Comparison of ENCODE assay signal across 28 cellular contexts in the genomic region with DNA sequence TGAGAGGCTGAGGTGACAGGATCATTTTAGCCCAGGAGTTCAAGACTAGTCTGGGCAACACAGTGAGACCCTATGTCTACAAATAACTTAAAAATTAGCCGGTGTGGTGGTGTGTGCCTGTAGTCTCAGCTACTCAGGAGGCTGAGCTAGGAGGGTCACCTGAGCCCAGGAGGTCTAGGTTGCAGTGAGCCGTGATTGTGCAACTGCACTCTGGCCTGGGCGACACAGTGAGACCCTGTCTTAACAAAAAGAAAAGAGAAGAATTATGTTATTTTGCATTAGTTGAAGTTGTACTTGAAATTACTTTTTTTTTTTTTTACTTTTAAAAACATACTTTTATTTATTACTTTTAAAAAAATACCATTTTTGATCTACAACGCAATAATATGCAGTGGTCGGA. TPM values are rescaled to one million over a fixed set of nuclear protein-coding genes. Genes with fewer than 3 reads are reported as not detected.
A peak's percentile ranks its signal among the peaks of the same experiment; 100 is the strongest.
DNase-seq lines count a peak whose midpoint lies in the region; ATAC-seq, FAIRE-seq and TF ChIP-seq lines count a peak whose summit lies in the region.
"Had no signal": no experiment of that assay in that cellular context is flagged by ENCODE, and none has a peak within 500 bp of the region (broad histone marks: within the 10 kb centered on the region; RNA-seq: fewer than 3 reads in every experiment).

No MANE protein-coding gene starts in this region.

- H2BK12ac ChIP-seq in H1 (ENCODE audit: low read depth, low read length) = no peak overlapping the region
- H2BK12ac ChIP-seq in trophoblast cell (ENCODE audit: low read length) = peak overlapping the region; percentile 77

- no TSS peak for BruUV-seq in PC-9 (replicated peaks; lab: Mats Ljungman, UMichigan)

- no peak overlapping the region for H3K14ac ChIP-seq in H1 (ENCODE audit: insufficient read length)
- H3K14ac ChIP-seq in trophoblast cell (ENCODE audit: low read length) = no peak overlapping the region

- H3K79me2 ChIP-seq in GM23338 (replicated peaks; ENCODE audit: insufficient read depth) = peaks cover 6% of the 10 kb centered on the region
- 0 out of 2 replicates have a peak, but pooled peaks cover 9% of the 10 kb centered on the region for H3K79me2 ChIP-seq in PC-9 (ENCODE audit: low read depth)
- no peaks in the 10 kb centered on the region for H3K79me2 ChIP-seq in H1 (ENCODE audit: control insufficient read depth in 1 of 2, insufficient read depth in 2 of 2, low read length in 2 of 2)
- H3K79me2 ChIP-seq in trophoblast cell (ENCODE audit: control insufficient read depth, insufficient read depth, low read length, poor library complexity) = peaks cover 1% of the 10 kb centered on the region
- no peaks in the 10 kb centered on the region for H3K79me2 ChIP-seq in neural progenitor cell (ENCODE audit: low read depth)

- no peak overlapping the region for H2AK5ac ChIP-seq in H1 (ENCODE audit: low read depth, low read length)
- no peak overlapping the region for H2AK5ac ChIP-seq in trophoblast cell (ENCODE audit: low read length)

- H3K4me2 ChIP-seq in GM23338 (no peak overlapping the region), PC-9 (no peak overlapping the region), H1 (ENCODE audit: insufficient read depth in 1 of 2, low read depth in 2 of 2, low read length in 2 of 2) (no peak overlapping the region), trophoblast cell (ENCODE audit: low read length) (no peak overlapping the region), neural progenitor cell (no peak overlapping the region)

- no peak for ATAC-seq in GM23338
- ATAC-seq in HG03025 (IDR thresholded peaks at IDR 0.05; ENCODE audit: low FRiP score, unreplicated experiment) = no peak
- ATAC-seq: activated CD4-positive, alpha-beta T cell treated with anti-CD3 and anti-CD28 coated beads for 36 hours; activated CD8-positive, alpha-beta T cell treated with anti-CD3 and anti-CD28 coated beads for 36 hours; activated naive CD4-positive, alpha-beta T cell treated with anti-CD3 and anti-CD28 coated beads, Interleukin-2, amount 50 U/mL, for 72 hours had no signal

- H3K9me2 ChIP-seq in GM23338 (ENCODE audit: insufficient read depth) = no peaks in the 10 kb centered on the region
- H3K9me2 ChIP-seq in PC-9 (ENCODE audit: insufficient read depth) = no peaks in the 10 kb centered on the region

- no peak overlapping the region for H2BK120ac ChIP-seq in H1 (replicated peaks; ENCODE audit: low read depth, low read length)
- no peak overlapping the region for H2BK120ac ChIP-seq in trophoblast cell (ENCODE audit: insufficient read depth, low read length, poor library complexity)

- H3K4me3 Mint-ChIP-seq in GM23338 (no peak overlapping the region), neural progenitor cell (no peak overlapping the region)
- H3K4me3 Mint-ChIP-seq: activated CD4-positive, alpha-beta T cell treated with anti-CD3 and anti-CD28 coated beads for 36 hours; activated CD8-positive, alpha-beta T cell treated with anti-CD3 and anti-CD28 coated beads for 36 hours; CD14-positive monocyte had no signal

- peaks cover 8% of the 10 kb centered on the region for H3K27me3 Mint-ChIP-seq in GM23338 (ENCODE audit: insufficient read depth, low read depth, poor library complexity)
- H3K27me3 Mint-ChIP-seq in neural progenitor cell (ENCODE audit: insufficient read depth, low read depth) = peaks cover 2% of the 10 kb centered on the region
- H3K27me3 Mint-ChIP-seq: activated CD4-positive, alpha-beta T cell treated with anti-CD3 and anti-CD28 coated beads for 36 hours; activated CD8-positive, alpha-beta T cell treated with anti-CD3 and anti-CD28 coated beads for 36 hours had no signal

- no peaks in the 10 kb centered on the region for H3K23me2 ChIP-seq in H1 (ENCODE audit: low read depth, low read length)

- H3K36me3 ChIP-seq in GM23338 (ENCODE audit: insufficient read depth) (no peaks in the 10 kb centered on the region), PC-9 (ENCODE audit: low read depth) (no peaks in the 10 kb centered on the region), H1 (ENCODE audit: control insufficient read depth in 2 of 4, insufficient read depth in 4 of 4, low read length in 3 of 4) (peaks cover 0 to 25% (median 9%) of the 10 kb centered on the region in 4 experiments; a peak in 7 of 8 replicates), trophoblast cell (ENCODE audit: control insufficient read depth in 1 of 2, insufficient read depth in 2 of 2, low read length in 2 of 2) (peaks cover 28 to 32% of the 10 kb centered on the region in 2 experiments), neural progenitor cell (no peaks in the 10 kb centered on the region)
- H3K36me3 ChIP-seq: MG63 had no signal

- no peak for TF ChIP-seq EP300 in H1 (IDR thresholded peaks at IDR 0.05; ENCODE audit: borderline replicate concordance in 1 of 2, low read depth in 2 of 2, low read length in 2 of 2)

- no peak overlapping the region for H2AFZ ChIP-seq in GM23338
- no peak overlapping the region for H2AFZ ChIP-seq in PC-9
- no peak overlapping the region for H2AFZ ChIP-seq in H1 (ENCODE audit: low read length)
- no peak overlapping the region for H2AFZ ChIP-seq in trophoblast cell (ENCODE audit: insufficient read depth, low read length, poor library complexity)
- H2AFZ ChIP-seq in neural progenitor cell (replicated peaks) = no peak overlapping the region

- H3K27ac Mint-ChIP-seq in GM23338 = peak overlapping the region; percentile 44; the same call in 1 of the 2 replicates
- no peak overlapping the region for H3K27ac Mint-ChIP-seq in neural progenitor cell
- H3K27ac Mint-ChIP-seq: activated CD4-positive, alpha-beta T cell treated with anti-CD3 and anti-CD28 coated beads for 36 hours; activated CD8-positive, alpha-beta T cell treated with anti-CD3 and anti-CD28 coated beads for 36 hours had no signal

- H2BK20ac ChIP-seq in H1 (ENCODE audit: low read length) = no peak overlapping the region

- H4K8ac ChIP-seq in H1 (ENCODE audit: extremely low read depth, insufficient read depth, low read length) = no peak overlapping the region
- no peak overlapping the region for H4K8ac ChIP-seq in trophoblast cell (ENCODE audit: low read depth, low read length)

- no peak for FAIRE-seq in H1 (lab: Jason Lieb, UNC)
- FAIRE-seq: bronchial epithelial cell had no signal

- no peak overlapping the region for H4K5ac ChIP-seq in H1 (ENCODE audit: insufficient read length, low read depth, low read length)

- WGBS in H1 (ENCODE audit: extremely low coverage in 1 of 2, insufficient coverage in 1 of 2, insufficient read length in 1 of 2, insufficient replicate concordance in 2 of 2, low coverage in 1 of 2, low lambda C conversion rate in 2 of 2, missing lambda C conversion rate in 1 of 2), 2 experiments = 73% methylated on average over 5 of the region's 5 CpGs; no CpG with 5 or more reads in 1 of the 2 experiments
- WGBS in trophoblast cell (ENCODE audit: extremely low coverage, insufficient coverage, insufficient read length) = no CpG with 5 or more reads among the region's 5 CpGs

- H2BK5ac ChIP-seq in H1 (ENCODE audit: low read depth, low read length) = no peak overlapping the region
- H2BK5ac ChIP-seq in trophoblast cell (ENCODE audit: low read depth, low read length, poor library complexity) = no peak overlapping the region

- no peak overlapping the region for H4K12ac ChIP-seq in trophoblast cell (ENCODE audit: low read depth, low read length)

- H3K9ac ChIP-seq in H1 (replicated peaks in 1 of 4; ENCODE audit: extremely low read depth in 1 of 4, low read depth in 3 of 4, low read length in 3 of 4) (no peak overlapping the region), trophoblast cell (ENCODE audit: low read length) (no peak overlapping the region), neural progenitor cell (no peak overlapping the region)

- H3F3A ChIP-seq in GM23338 (replicated peaks; ENCODE audit: low read depth) = no peaks in the 10 kb centered on the region
- peaks cover 22% of the 10 kb centered on the region for H3F3A ChIP-seq in PC-9 (ENCODE audit: insufficient read depth, low read depth)
- no peaks in the 10 kb centered on the region for H3F3A ChIP-seq in neural progenitor cell (ENCODE audit: low read depth)

- H3K27me3 ChIP-seq in GM23338 (ENCODE audit: insufficient read depth) (no peaks in the 10 kb centered on the region), PC-9 (ENCODE audit: insufficient read depth, low read depth) (no peaks in the 10 kb centered on the region), H1 (replicated peaks in 1 of 4; ENCODE audit: control insufficient read depth in 3 of 4, extremely low read depth in 1 of 4, insufficient read depth in 3 of 4, low read length in 3 of 4) (no peaks in the 10 kb centered on the region), trophoblast cell (ENCODE audit: insufficient read depth, low read length) (no peaks in the 10 kb centered on the region), neural progenitor cell (no peaks in the 10 kb centered on the region)
- H3K27me3 ChIP-seq: MG63, tibial artery had no signal

- H3K9me3 ChIP-seq in PC-9 (ENCODE audit: insufficient read depth, low read depth) = no peaks in the 10 kb centered on the region
- H3K9me3 ChIP-seq in H1 (ENCODE audit: insufficient read depth in 2 of 2, low read depth in 1 of 2, low read length in 1 of 2) = no peaks in the 10 kb centered on the region
- peaks cover 2% of the 10 kb centered on the region for H3K9me3 ChIP-seq in trophoblast cell (ENCODE audit: insufficient read depth, low read depth, low read length)
- no peaks in the 10 kb centered on the region for H3K9me3 ChIP-seq in neural progenitor cell (ENCODE audit: low read depth)
- H3K9me3 ChIP-seq: MG63, tibial artery had no signal

- H2BK15ac ChIP-seq in H1 (ENCODE audit: low read length) = no peak overlapping the region

- H3K36me3 Mint-ChIP-seq in GM23338 (ENCODE audit: low read depth) = peaks cover 57% of the 10 kb centered on the region
- H3K36me3 Mint-ChIP-seq in neural progenitor cell = peaks cover 17% of the 10 kb centered on the region

- no peak for TF ChIP-seq POLR2A in H1 (IDR thresholded peaks at IDR 0.05; ENCODE audit: control extremely low read depth in 1 of 2, low read depth in 2 of 2, low read length in 2 of 2)

- H3K4me1 ChIP-seq in GM23338 (ENCODE audit: insufficient read depth) (no peaks in the 10 kb centered on the region; the same call in 1 of the 2 replicates), PC-9 (replicated peaks; ENCODE audit: insufficient read depth) (peaks cover 23% of the 10 kb centered on the region), H1 (replicated peaks in 1 of 4; ENCODE audit: control insufficient read depth in 3 of 4, insufficient read depth in 4 of 4, low read length in 3 of 4) (no peaks in the 10 kb centered on the region; a peak in 1 of 7 replicates), trophoblast cell (ENCODE audit: control insufficient read depth in 1 of 2, insufficient read depth in 2 of 2, low read length in 2 of 2) (peaks cover 13 to 20% of the 10 kb centered on the region in 2 experiments), neural progenitor cell (peaks cover 8% of the 10 kb centered on the region)
- H3K4me1 ChIP-seq: tibial artery had no signal

- no peak overlapping the region for H3K18ac ChIP-seq in H1 (ENCODE audit: extremely low read depth, low read length)
- no peak overlapping the region for H3K18ac ChIP-seq in trophoblast cell (ENCODE audit: low read length)

- POLR2A ChIA-PET in PC-9 (lab: Charles Lee; ENCODE audit: unreplicated experiment) (interaction anchor here (0.6 kb wide), 1 partner anchor 31 kb away, joined by 5 read pairs; no protein-coding TSS in a partner anchor), H1 (lab: Charles Lee; ENCODE audit: partially characterized antibody) (interaction anchor here (1.7 kb wide), 1 partner anchor 33 kb away, joined by 6 read pairs; no protein-coding TSS in a partner anchor)

- H3K27ac ChIP-seq in GM23338 (ENCODE audit: low read depth) = no peak overlapping the region
- H3K27ac ChIP-seq in PC-9 = peak overlapping the region; percentile 86
- no peak overlapping the region for H3K27ac ChIP-seq in H1 (ENCODE audit: low read depth, low read length)
- peak overlapping the region; percentile 75 for H3K27ac ChIP-seq in trophoblast cell (ENCODE audit: low read depth, low read length)
- H3K27ac ChIP-seq in neural progenitor cell = no peak overlapping the region
- H3K27ac ChIP-seq: tibial artery had no signal

- H4K91ac ChIP-seq in H1 (replicated peaks; ENCODE audit: insufficient read length, low read length) (no peak overlapping the region), trophoblast cell (ENCODE audit: low read depth, low read length) (peak overlapping the region; percentile 89)

- intact Hi-C loops in PC-9 (cut with micrococcal nuclease; ENCODE audit: unreplicated experiment) = no loop called here

- H3K9me3 Mint-ChIP-seq in GM23338 (no peaks in the 10 kb centered on the region; the same call in 2 of the 3 replicates), neural progenitor cell (no peaks in the 10 kb centered on the region)
- H3K9me3 Mint-ChIP-seq: activated CD8-positive, alpha-beta T cell treated with anti-CD3 and anti-CD28 coated beads for 36 hours; activated naive CD4-positive, alpha-beta T cell treated with anti-CD3 and anti-CD28 coated beads, Interleukin-2, amount 50 U/mL, for 72 hours; CD14-positive monocyte had no signal

- peaks cover 11% of the 10 kb centered on the region for H4K20me1 ChIP-seq in GM23338 (replicated peaks; ENCODE audit: insufficient read depth)
- no peaks in the 10 kb centered on the region for H4K20me1 ChIP-seq in PC-9 (ENCODE audit: insufficient read depth)
- peaks cover 6 to 23% of the 10 kb centered on the region in 2 experiments for H4K20me1 ChIP-seq in H1 (replicated peaks in 1 of 2; ENCODE audit: control insufficient read depth in 1 of 2, insufficient read depth in 2 of 2, low read length in 2 of 2)
- peaks cover 22% of the 10 kb centered on the region for H4K20me1 ChIP-seq in neural progenitor cell (ENCODE audit: low read depth)

- H3K4me3 ChIP-seq in GM23338 (no peak overlapping the region), PC-9 (no peak overlapping the region), H1 (ENCODE audit: extremely low read depth in 1 of 4, insufficient read depth in 2 of 4, low read depth in 3 of 4, low read length in 4 of 4) (no peak overlapping the region), trophoblast cell (ENCODE audit: low read depth, low read length) (no peak overlapping the region), neural progenitor cell (no peak overlapping the region)
- H3K4me3 ChIP-seq: MG63, tibial artery had no signal

- CTCF ChIA-PET in PC-9 (lab: Charles Lee) = interaction anchor here (0.9 to 1.4 kb wide), 2 partner anchors 22 to 49 kb away, joined by 4 to 11 read pairs; partner anchors contain the start of gene TADA2B
- CTCF ChIA-PET in H1 (lab: Charles Lee; ENCODE audit: partially characterized antibody) = interaction anchor here (0.6 to 1.8 kb wide), 6 partner anchors 16 to 325 kb away, joined by 3 to 6 read pairs (median 4); no protein-coding TSS in a partner anchor

- peaks cover 35% of the 10 kb centered on the region for H3K4me1 Mint-ChIP-seq in GM23338
- H3K4me1 Mint-ChIP-seq in neural progenitor cell = peaks cover 19% of the 10 kb centered on the region
- H3K4me1 Mint-ChIP-seq: activated CD4-positive, alpha-beta T cell treated with anti-CD3 and anti-CD28 coated beads for 36 hours; CD14-positive monocyte had no signal

- no peak for TF ChIP-seq CTCF in GM23338 (conservative IDR thresholded peaks at IDR 0.05; ENCODE audit: low read depth in 2 of 2)
- no peak for TF ChIP-seq CTCF in PC-9 (conservative IDR thresholded peaks at IDR 0.05)
- no peak for TF ChIP-seq CTCF in H1 (IDR thresholded peaks at IDR 0.05; ENCODE audit: control extremely low read depth in 1 of 3, insufficient read depth in 1 of 3, low read depth in 1 of 3, low read length in 3 of 3)
- TF ChIP-seq CTCF in neural progenitor cell (IDR thresholded peaks at IDR 0.05) = no peak

- H3K23ac ChIP-seq in H1 (ENCODE audit: insufficient read length) (no peak overlapping the region), trophoblast cell (ENCODE audit: low read length) (no peak overlapping the region)

- no peak for TF ChIP-seq RAD21 in H1 (IDR thresholded peaks at IDR 0.05 in 1 of 2, conservative IDR thresholded peaks at IDR 0.05 in 1 of 2; ENCODE audit: low read depth in 2 of 2, low read length in 2 of 2)

- H3K56ac ChIP-seq in H1 (replicated peaks; ENCODE audit: insufficient read length, low read depth, low read length) = no peak overlapping the region

- DNase-seq in GM23338 (ENCODE audit: low spot score) (no peak), PC-9 (no peak), H1 (ENCODE audit: low read depth in 1 of 2, low spot score in 2 of 2) (no peak), trophoblast cell (no peak), neural progenitor cell (ENCODE audit: low spot score) (no peak), activated gamma-delta T cell (lab: John Stamatoyannopoulos, UW) (no peak)
- DNase-seq: activated CD4-positive, alpha-beta T cell treated with anti-CD3 and anti-CD28 coated beads for 36 hours; activated CD8-positive, alpha-beta memory T cell treated with anti-CD3 and anti-CD28 coated beads, Interleukin-2, amount 50 U/mL, for 48 hours; activated CD8-positive, alpha-beta T cell treated with anti-CD3 and anti-CD28 coated beads for 36 hours; DMS79 treated with DMSO at 0.1 percent for 48 hours; GDM1; GOT3; KG1; mesendoderm; MG63; NCI-H1105; NCI-H187 treated with DMSO at 0.1 percent for 48 hours; NCI-H524; OCI-M1; SHP77 treated with DMSO at 0.1 percent for 48 hours; stimulated activated CD4-positive, alpha-beta T cell treated with anti-CD3 and anti-CD28 coated beads, Interleukin-4, amount 100 ng/mL, for 24 hours; SW 1271; T-helper 9 cell; tibial artery had no signal

- H3K4ac ChIP-seq in H1 (replicated peaks; ENCODE audit: insufficient read length, low read depth, low read length) (no peak overlapping the region), trophoblast cell (ENCODE audit: low read depth, low read length) (no peak overlapping the region)

- H3K79me1 ChIP-seq in H1 (ENCODE audit: low read depth, low read length) (peaks cover 4% of the 10 kb centered on the region), trophoblast cell (ENCODE audit: low read length) (peaks cover 7% of the 10 kb centered on the region)

RNA-seq across cellular contexts. Expression of gene TADA2B, which starts 21.8 kb away (rescaled TPM):
- 11.4 and 12.0 TPM in 2 replicates for total RNA-seq in GM23338 (2014; rRNA removed; shearing (Covaris generic))
- polyA plus RNA-seq in GM23338 (2016; fragmentation: Nextera tagmentation; extraction: Ambion mirVana) (3.0 and 3.6 TPM in 2 replicates), H1 (2011; rRNA removed) (5.7 and 6.5 TPM in 2 replicates)
- total RNA-seq in PC-9 (2021) (9.5 and 9.6 TPM in 2 replicates), neural progenitor cell (ENCODE audit: low replicate concordance) (10.6 and 12.6 TPM in 2 replicates)
- 12.1 and 12.3 TPM in 2 replicates for total RNA-seq in H1 (2021; fragmentation: NEBNext Ultra II Directional; extraction: Animal tissue kit (Norgen Biotek cat#: 25700))
- polyA plus RNA-seq in H1 (2011; cell fraction: cytosol; rRNA removed) = 5.1 TPM
- polyA plus RNA-seq in H1 (2011; cell fraction: nucleus; rRNA removed) = 8.2 TPM
- 7.6 to 10.1 TPM (median 8.7 TPM) in 4 replicates for polyA plus RNA-seq in H1 (2012, experiment 1 of 2)
- polyA plus RNA-seq in H1 (2012, experiment 2 of 2) = 5.6 TPM
- polyA plus RNA-seq in H1 (2013, experiment 1 of 2) = 6.1 TPM
- polyA plus RNA-seq in H1 (2013, experiment 2 of 2) = 6.0 TPM
- polyA minus RNA-seq in H1 (2011; rRNA and poly(A)+ RNA removed) = 3.7 and 5.2 TPM in 2 replicates
- polyA minus RNA-seq in H1 (2011; cell fraction: cytosol; rRNA and poly(A)+ RNA removed) = 4.4 TPM
- 5.3 TPM for polyA minus RNA-seq in H1 (2011; cell fraction: nucleus; rRNA and poly(A)+ RNA removed)
- polyA plus RNA-seq in trophoblast cell (2013) = 10.9 and 11.0 TPM in 2 replicates

RNA-seq across cellular contexts. Expression of gene GRPEL1, which starts 46.5 kb away (rescaled TPM):
- 27.4 and 27.6 TPM in 2 replicates for total RNA-seq in GM23338 (2014; rRNA removed; shearing (Covaris generic))
- polyA plus RNA-seq in GM23338 (2016; fragmentation: Nextera tagmentation; extraction: Ambion mirVana) (108 and 112 TPM in 2 replicates), H1 (2011; rRNA removed) (10.5 and 13.5 TPM in 2 replicates)
- total RNA-seq in PC-9 (2021) (49.3 and 49.9 TPM in 2 replicates), neural progenitor cell (ENCODE audit: low replicate concordance) (13.7 and 21.0 TPM in 2 replicates)
- 39.9 and 43.0 TPM in 2 replicates for total RNA-seq in H1 (2021; fragmentation: NEBNext Ultra II Directional; extraction: Animal tissue kit (Norgen Biotek cat#: 25700))
- polyA plus RNA-seq in H1 (2011; cell fraction: cytosol; rRNA removed) = 20.7 TPM
- 6.1 TPM for polyA plus RNA-seq in H1 (2011; cell fraction: nucleus; rRNA removed)
- polyA plus RNA-seq in H1 (2012, experiment 1 of 2) = 34.0 to 43.0 TPM (median 35.5 TPM) in 4 replicates
- 12.5 TPM for polyA plus RNA-seq in H1 (2012, experiment 2 of 2)
- polyA plus RNA-seq in H1 (2013, experiment 1 of 2) = 18.9 TPM
- polyA plus RNA-seq in H1 (2013, experiment 2 of 2) = 19.9 TPM
- 12.4 TPM in 2 replicates for polyA minus RNA-seq in H1 (2011; rRNA and poly(A)+ RNA removed)
- 7.8 TPM for polyA minus RNA-seq in H1 (2011; cell fraction: cytosol; rRNA and poly(A)+ RNA removed)
- 11.3 TPM for polyA minus RNA-seq in H1 (2011; cell fraction: nucleus; rRNA and poly(A)+ RNA removed)
- 21.7 and 22.8 TPM in 2 replicates for polyA plus RNA-seq in trophoblast cell (2013)

Comparison
In these comparisons a context has a peak if more than half of its experiments do, and no peak if none do; other contexts are left out.
1. H3K27ac ChIP-seq: peak in PC-9 (single experiment) and trophoblast cell (single experiment); none in GM23338 (single experiment), H1 (single experiment) and neural progenitor cell (single experiment).